In genomic region chr2:27323592-27324285, GRCh38 we compare ENCODE assay signal across 8 cellular contexts. TPM values are rescaled to one million over a fixed set of nuclear protein-coding genes. Genes with fewer than 3 reads are reported as not detected.
A peak's percentile ranks its signal among the peaks of the same experiment; 100 is the strongest.
DNase-seq lines count a peak whose midpoint lies in the region; ATAC-seq and TF ChIP-seq lines count a peak whose summit lies in the region.

No MANE protein-coding gene starts in this region.

- DNase-seq in GM12865 (ENCODE audit: low read depth): no peak
- DNase-seq in RKO (ENCODE audit: low spot score): peak; percentile 39
- DNase-seq in epithelial cell of proximal tubule (ENCODE audit: low read depth): no peak
- no peak for DNase-seq in occipital lobe (lab: John Stamatoyannopoulos, UW)
- no peak for DNase-seq in NCI-H1417 treated with DMSO at 0.1 percent for 48 hours (lab: John Stamatoyannopoulos, UW)
- no peak for DNase-seq in stimulated activated CD4-positive, alpha-beta T cell treated with anti-CD3 and anti-CD28 coated beads, Interleukin-4, amount 100 ng/mL, for 24 hours

- peak overlapping the region; percentile 89 for H3K27ac ChIP-seq in neutrophil

- ATAC-seq in GM19467 (IDR thresholded peaks at IDR 0.05; ENCODE audit: unreplicated experiment): no peak

- no peaks in the 10 kb centered on the region for H3K27me3 ChIP-seq in neutrophil

- peaks cover 27% of the 10 kb centered on the region for H3K36me3 ChIP-seq in neutrophil

- H3K9me3 ChIP-seq in neutrophil: no peaks in the 10 kb centered on the region

- H3K4me1 ChIP-seq in neutrophil (ENCODE audit: control insufficient read depth in 1 of 2, insufficient read depth in 1 of 2, low read depth in 1 of 2, low read length in 1 of 2): peaks cover 16 to 19% of the 10 kb centered on the region in 2 experiments

- TF ChIP-seq CTCF in GM12865 (IDR thresholded peaks at IDR 0.05; ENCODE audit: insufficient read depth, low read depth, low read length, missing control alignments) (no peak), epithelial cell of proximal tubule (conservative IDR thresholded peaks at IDR 0.05; ENCODE audit: low read depth, low read length) (no peak), neutrophil (IDR thresholded peaks at IDR 0.05) (no peak)

- H3K4me3 ChIP-seq in GM12865 (ENCODE audit: low read depth, low read length) (peak overlapping the region; percentile 68), epithelial cell of proximal tubule (ENCODE audit: low read depth, low read length) (peak overlapping the region; percentile 80), neutrophil (ENCODE audit: low read depth in 1 of 2, low read length in 1 of 2) (peak overlapping the region; percentile 71 to 89)

RNA-seq across cellular contexts. Expression of gene MPV17, which starts 0.8 kb away (rescaled TPM):
- total RNA-seq in epithelial cell of proximal tubule (71.3 and 76.5 TPM in 2 replicates), occipital lobe (36.8 TPM)

RNA-seq across cellular contexts. Expression of gene UCN, which starts 15.5 kb away (rescaled TPM):
- total RNA-seq in epithelial cell of proximal tubule: not detected in 2 replicates
- 1.1 TPM for total RNA-seq in occipital lobe

RNA-seq across cellular contexts. Expression of gene GTF3C2, which starts 32.8 kb away (rescaled TPM):
- total RNA-seq in epithelial cell of proximal tubule (37.4 and 61.7 TPM in 2 replicates), occipital lobe (28.2 TPM)

RNA-seq across cellular contexts. Expression of gene TRIM54, which starts 41.5 kb away (rescaled TPM):
- total RNA-seq in epithelial cell of proximal tubule (1.5 TPM in 1 of 2 replicates, not detected in the other), occipital lobe (not detected)

RNA-seq across cellular contexts. Expression of gene EIF2B4, which starts 46.4 kb away (rescaled TPM):
- total RNA-seq in epithelial cell of proximal tubule: 35.5 and 43.3 TPM in 2 replicates
- total RNA-seq in occipital lobe: 19.2 TPM
